17 cellular contexts compared by ENCODE assay signal in genomic region chr14:65035049-65035448, GRCh38. TPM values are rescaled to one million over a fixed set of nuclear protein-coding genes. Genes with fewer than 3 reads are reported as not detected.
A peak's percentile ranks its signal among the peaks of the same experiment; 100 is the strongest.
DNase-seq lines count a peak whose midpoint lies in the region; ATAC-seq and TF ChIP-seq lines count a peak whose summit lies in the region.
"Had no signal": no experiment of that assay in that cellular context is flagged by ENCODE, and none has a peak within 500 bp of the region (broad histone marks: within the 10 kb centered on the region; RNA-seq: fewer than 3 reads in every experiment).

No MANE protein-coding gene starts in this region.

- no peaks in the 10 kb centered on the region for H3K9me3 Mint-ChIP-seq in activated CD4-positive, alpha-beta T cell treated with anti-CD3 and anti-CD28 coated beads, Interleukin-2, amount 10 ng/mL, durations not matched to agents 24 days and 14 days
- H3K9me3 Mint-ChIP-seq: activated T-helper 1 cell treated with anti-CD3 and anti-CD28 coated beads, Interleukin-12 subunit alpha, Interleukin-12 subunit beta, Interleukin-2, Interleukin-4 antibody, amounts not matched to agents 30 ng/mL and 10 ng/mL and 1 ng/mL, durations not matched to agents 14 hours and 24 hours and 36 hours; naive thymus-derived CD4-positive, alpha-beta T cell; type B pancreatic cell had no signal

- peaks cover 31% of the 10 kb centered on the region for H3K36me3 Mint-ChIP-seq in activated CD4-positive, alpha-beta T cell treated with anti-CD3 and anti-CD28 coated beads, Interleukin-2, amount 10 ng/mL, durations not matched to agents 24 days and 14 days (ENCODE audit: low read depth)

- no peaks in the 10 kb centered on the region for H3K4me1 Mint-ChIP-seq in activated CD4-positive, alpha-beta T cell treated with anti-CD3 and anti-CD28 coated beads, Interleukin-2, amount 10 ng/mL, durations not matched to agents 24 days and 14 days
- H3K4me1 Mint-ChIP-seq: activated CD4-positive, alpha-beta T cell treated with anti-CD3 and anti-CD28 coated beads for 36 hours had no signal

- H3F3A ChIP-seq in SK-N-SH (replicated peaks; ENCODE audit: insufficient read depth): no peaks in the 10 kb centered on the region

- no peak overlapping the region for H3K27ac Mint-ChIP-seq in activated CD4-positive, alpha-beta T cell treated with anti-CD3 and anti-CD28 coated beads, Interleukin-2, amount 10 ng/mL, durations not matched to agents 24 days and 14 days
- H3K27ac Mint-ChIP-seq: activated CD4-positive, alpha-beta T cell treated with anti-CD3 and anti-CD28 coated beads for 36 hours; activated T-helper 1 cell treated with anti-CD3 and anti-CD28 coated beads, Interleukin-12 subunit alpha, Interleukin-12 subunit beta, Interleukin-2, Interleukin-4 antibody, amounts not matched to agents 30 ng/mL and 10 ng/mL and 1 ng/mL, durations not matched to agents 14 hours and 24 hours and 36 hours; type B pancreatic cell had no signal

- no peak overlapping the region for H3K4me3 Mint-ChIP-seq in activated CD4-positive, alpha-beta T cell treated with anti-CD3 and anti-CD28 coated beads, Interleukin-2, amount 10 ng/mL, durations not matched to agents 24 days and 14 days
- H3K4me3 Mint-ChIP-seq: activated CD4-positive, alpha-beta T cell treated with anti-CD3 and anti-CD28 coated beads for 36 hours; activated T-helper 1 cell treated with anti-CD3 and anti-CD28 coated beads, Interleukin-12 subunit alpha, Interleukin-12 subunit beta, Interleukin-2, Interleukin-4 antibody, amounts not matched to agents 30 ng/mL and 10 ng/mL and 1 ng/mL, durations not matched to agents 14 hours and 24 hours and 36 hours; naive thymus-derived CD4-positive, alpha-beta T cell; type B pancreatic cell had no signal

- no peaks in the 10 kb centered on the region for H3K27me3 ChIP-seq in SK-N-SH (ENCODE audit: insufficient read depth)
- H3K27me3 ChIP-seq in lower lobe of right lung (ENCODE audit: low read depth): no peaks in the 10 kb centered on the region
- H3K27me3 ChIP-seq in uterus: no peaks in the 10 kb centered on the region

- no peaks in the 10 kb centered on the region for H3K79me2 ChIP-seq in SK-N-SH (ENCODE audit: insufficient read depth)

- TF ChIP-seq CTCF in SK-N-SH (IDR thresholded peaks at IDR 0.05) (no peak), lower lobe of right lung (IDR thresholded peaks at IDR 0.05) (no peak), uterus (IDR thresholded peaks at IDR 0.05) (no peak)

- H3K36me3 ChIP-seq in SK-N-SH (replicated peaks in 1 of 2; ENCODE audit: control insufficient read depth in 1 of 2, insufficient read depth in 2 of 2, low read length in 1 of 2): peaks cover 9% of the 10 kb centered on the region in 2 experiments
- peaks cover 19% of the 10 kb centered on the region for H3K36me3 ChIP-seq in lower lobe of right lung
- no peaks in the 10 kb centered on the region for H3K36me3 ChIP-seq in uterus

- H3K27me3 Mint-ChIP-seq in activated CD4-positive, alpha-beta T cell treated with anti-CD3 and anti-CD28 coated beads, Interleukin-2, amount 10 ng/mL, durations not matched to agents 24 days and 14 days: no peaks in the 10 kb centered on the region
- H3K27me3 Mint-ChIP-seq: activated CD4-positive, alpha-beta T cell treated with anti-CD3 and anti-CD28 coated beads for 36 hours; naive thymus-derived CD4-positive, alpha-beta T cell; type B pancreatic cell had no signal

- no peak overlapping the region for H3K27ac ChIP-seq in SK-N-SH (ENCODE audit: low read depth in 2 of 2, low read length in 1 of 2)
- peak overlapping the region; percentile 32 for H3K27ac ChIP-seq in lower lobe of right lung
- H3K27ac ChIP-seq in uterus: peak overlapping the region in 1 of 2 donors; percentile 5
- H3K27ac ChIP-seq: A549, KMS-11 had no signal

- H3K4me1 ChIP-seq in SK-N-SH (ENCODE audit: control insufficient read depth in 1 of 2, insufficient read depth in 2 of 2, low read depth in 1 of 2, low read length in 1 of 2) (peaks cover 0 to 6% of the 10 kb centered on the region in 2 experiments; a peak in 1 of 4 replicates), lower lobe of right lung (peaks cover 7% of the 10 kb centered on the region), uterus (no peaks in the 10 kb centered on the region)
- H3K4me1 ChIP-seq: A549 had no signal

- no peaks in the 10 kb centered on the region for H3K9me3 ChIP-seq in SK-N-SH
- no peaks in the 10 kb centered on the region for H3K9me3 ChIP-seq in lower lobe of right lung
- no peaks in the 10 kb centered on the region for H3K9me3 ChIP-seq in uterus
- H3K9me3 ChIP-seq: A549 had no signal

- H4K20me1 ChIP-seq in SK-N-SH (ENCODE audit: insufficient read depth): no peaks in the 10 kb centered on the region

- no peak for TF ChIP-seq EP300 in SK-N-SH (IDR thresholded peaks at IDR 0.05; ENCODE audit: borderline replicate concordance in 1 of 2, low read depth in 1 of 2, low read length in 1 of 2)

- H3K4me2 ChIP-seq in SK-N-SH: no peak overlapping the region
- H3K4me2 ChIP-seq: A549, KMS-11 had no signal

- DNase-seq in SK-N-SH: peak; percentile 22
- peak; percentile 17 for DNase-seq in fibroblast of peridontal ligament (ENCODE audit: extremely low read depth)
- DNase-seq in lower lobe of right lung: no peak
- peak; percentile 47 to 55 for DNase-seq in uterus
- DNase-seq in HUDEP-2 (lab: John Stamatoyannopoulos, UW; ENCODE audit: unreplicated experiment in 76 of 76): no peak
- no peak for DNase-seq in activated CD4-positive, alpha-beta T cell treated with anti-CD3 and anti-CD28 coated beads, Interleukin-2, amount 10 ng/mL, durations not matched to agents 24 days and 14 days
- DNase-seq in NCI-H1436 treated with DMSO at 0.1 percent for 48 hours (lab: John Stamatoyannopoulos, UW): no peak
- DNase-seq: activated CD4-positive, alpha-beta T cell treated with anti-CD3 and anti-CD28 coated beads for 36 hours; COR-L47; naive thymus-derived CD4-positive, alpha-beta T cell; NCI-H2081; small intestine had no signal

- no peak for TF ChIP-seq RAD21 in SK-N-SH (IDR thresholded peaks at IDR 0.05; ENCODE audit: low read length)

- no peak overlapping the region for H3K4me3 ChIP-seq in SK-N-SH (ENCODE audit: low read depth in 2 of 2, low read length in 1 of 2)
- no peak overlapping the region for H3K4me3 ChIP-seq in lower lobe of right lung
- no peak overlapping the region for H3K4me3 ChIP-seq in uterus
- H3K4me3 ChIP-seq: A549 had no signal

- no peak overlapping the region for H3K9ac ChIP-seq in SK-N-SH
- H3K9ac ChIP-seq: KMS-11 had no signal

- POLR2A ChIA-PET in SK-N-SH (lab: Yijun Ruan, JAX): no interaction called here

- 82% methylated on average over 4 of the region's 4 CpGs for WGBS in SK-N-SH (ENCODE audit: low lambda C conversion rate)

- H2AFZ ChIP-seq in SK-N-SH (ENCODE audit: low read depth): no peak overlapping the region

- H3K9me2 ChIP-seq in SK-N-SH: no peaks in the 10 kb centered on the region

- intact Hi-C loops in lower lobe of right lung (cut with DNase I): no loop called here
- intact Hi-C loops in uterus (cut with DNase I; ENCODE audit: low total_unique reads): no loop called here
- intact Hi-C loops in activated CD4-positive, alpha-beta T cell treated with anti-CD3 and anti-CD28 coated beads, Interleukin-2, amount 10 ng/mL, durations not matched to agents 24 days and 14 days (cut with micrococcal nuclease): no loop called here

- CTCF ChIA-PET in SK-N-SH (lab: Yijun Ruan, JAX): interaction anchor here (0.6 to 1.9 kb wide), 5 partner anchors 11 to 48 kb away, joined by 3 to 11 read pairs (median 4); partner anchors contain the start of gene FNTB

- TF ChIP-seq POLR2A in uterus (IDR thresholded peaks at IDR 0.05): no peak

- ATAC-seq in SK-N-SH treated with all-trans-retinoic acid at 6 μM for 48 hours: no peak
- ATAC-seq in lower lobe of right lung: peak in 1 of 2 donors; percentile 42
- ATAC-seq: A549; activated CD4-positive, alpha-beta T cell treated with anti-CD3 and anti-CD28 coated beads for 36 hours; naive thymus-derived CD4-positive, alpha-beta T cell had no signal

TF ChIP-seq in SK-N-SH, 30 proteins besides CTCF, POLR2A, EP300 and RAD21 (continues in another document):
- TF ChIP-seq RXRA (IDR thresholded peaks at IDR 0.05; ENCODE audit: borderline replicate concordance, low read depth) (no peak), GATA2 (CRISPR knock-in tag; IDR thresholded peaks at IDR 0.05) (no peak), TEAD4 (IDR thresholded peaks at IDR 0.05; ENCODE audit: borderline replicate concordance, insufficient read depth) (no peak), SMC3 (IDR thresholded peaks at IDR 0.05; ENCODE audit: low read depth, low read length) (no peak), USF1 (IDR thresholded peaks at IDR 0.05; ENCODE audit: borderline replicate concordance, low read depth) (no peak), ELF1 (IDR thresholded peaks at IDR 0.05) (no peak), RFX5 (IDR thresholded peaks at IDR 0.05; ENCODE audit: low read length) (no peak)

TF ChIP-seq in SK-N-SH treated with all-trans-retinoic acid at 6 μM for 48 hours, 23 proteins besides CTCF, POLR2A, EP300 and RAD21:
- TF ChIP-seq PATZ1 (CRISPR knock-in tag; IDR thresholded peaks at IDR 0.05; ENCODE audit: borderline replicate concordance) (no peak), SNAI2 (CRISPR knock-in tag; IDR thresholded peaks at IDR 0.05) (no peak), TCF4 (CRISPR knock-in tag; IDR thresholded peaks at IDR 0.05; ENCODE audit: borderline replicate concordance) (no peak), ZNF565 (CRISPR knock-in tag; conservative IDR thresholded peaks at IDR 0.05; ENCODE audit: low read depth) (no peak), ZC3H10 (CRISPR knock-in tag; IDR thresholded peaks at IDR 0.05) (no peak), RARB (CRISPR knock-in tag; IDR thresholded peaks at IDR 0.05) (no peak)

RNA-seq across cellular contexts. Expression of gene FNTB, which starts 48.4 kb away (rescaled TPM):
- polyA plus RNA-seq in SK-N-SH (2012; rRNA removed): 18.4 and 19.8 TPM in 2 replicates
- polyA plus RNA-seq in SK-N-SH (2012; cell fraction: cytosol; rRNA removed): 10.4 and 14.4 TPM in 2 replicates
- 25.6 and 28.8 TPM in 2 replicates for polyA plus RNA-seq in SK-N-SH (2012; cell fraction: nucleus; rRNA removed)
- total RNA-seq in lower lobe of right lung (14.0 TPM), uterus (10 to 100 TPM in 3 of 4 donors, 1 to 10 TPM in 1; 7.4 to 29.7 (median 20.4) TPM)
- 18.9 and 19.1 TPM in 2 replicates for total RNA-seq in activated CD4-positive, alpha-beta T cell treated with anti-CD3 and anti-CD28 coated beads, Interleukin-2, amount 10 ng/mL, durations not matched to agents 24 days and 14 days

Comparison
In these comparisons a context has a peak if more than half of its experiments do, and no peak if none do; other contexts are left out.
1. DNase-seq: peak in SK-N-SH (single experiment), fibroblast of peridontal ligament (single experiment) and uterus (2 of 2); none in lower lobe of right lung (single experiment), HUDEP-2 (0 of 76), activated CD4-positive, alpha-beta T cell treated with anti-CD3 and anti-CD28 coated beads, Interleukin-2, amount 10 ng/mL, durations not matched to agents 24 days and 14 days (single experiment) and NCI-H1436 treated with DMSO at 0.1 percent for 48 hours (single experiment).